24 cellular contexts compared by ENCODE assay signal in the genomic region with DNA sequence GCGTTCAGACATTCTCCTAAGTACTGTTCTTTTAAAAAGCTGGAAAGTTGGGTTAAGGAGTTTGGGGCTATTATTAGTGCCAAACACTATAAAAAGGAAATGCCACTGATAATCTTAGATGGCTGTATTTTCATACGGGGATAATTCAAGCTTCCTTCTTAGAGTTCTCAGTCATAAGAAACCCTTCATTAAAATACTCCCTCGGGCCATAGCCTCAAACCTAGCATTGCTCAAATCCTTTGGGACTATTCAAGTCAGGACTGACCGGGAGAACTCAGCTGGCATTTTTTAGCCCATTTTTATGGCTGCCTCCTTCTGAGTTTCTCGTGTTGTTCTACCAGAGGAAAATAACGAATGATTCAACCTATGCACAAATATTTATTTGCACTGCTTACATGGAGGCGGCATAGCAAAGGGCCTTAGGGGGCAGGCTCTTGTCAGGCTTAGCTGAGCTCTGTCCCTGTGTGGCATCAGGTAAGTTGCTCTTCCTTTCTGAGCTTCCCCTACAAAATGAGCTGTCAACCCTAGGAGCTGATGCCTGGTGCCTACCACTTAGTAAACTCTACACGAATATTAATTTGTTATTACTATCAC. TPM values are rescaled to one million over a fixed set of nuclear protein-coding genes. Genes with fewer than 3 reads are reported as not detected.
DNase-seq lines count a peak whose midpoint lies in the region; ATAC-seq and TF ChIP-seq lines count a peak whose summit lies in the region.
"Had no signal": no experiment of that assay in that cellular context is flagged by ENCODE, and none has a peak within 500 bp of the region (broad histone marks: within the 10 kb centered on the region; RNA-seq: fewer than 3 reads in every experiment).

No MANE protein-coding gene starts in this region.

- no peak overlapping the region for H3K18ac ChIP-seq in IMR-90 (ENCODE audit: low read depth, low read length)

- H3K9me3 Mint-ChIP-seq in activated CD4-positive, alpha-beta T cell treated with anti-CD3 and anti-CD28 coated beads, Interleukin-2, amount 10 ng/mL, durations not matched to agents 24 days and 14 days: no peaks in the 10 kb centered on the region
- H3K9me3 Mint-ChIP-seq in CD8-positive, alpha-beta memory T cell: no peaks in the 10 kb centered on the region
- no peaks in the 10 kb centered on the region for H3K9me3 Mint-ChIP-seq in activated CD8-positive, alpha-beta T cell treated with anti-CD3 and anti-CD28 coated beads, Interleukin-2, amount 10 ng/mL, durations not matched to agents 7 days and 5 days (ENCODE audit: insufficient read depth)
- H3K9me3 Mint-ChIP-seq: memory B cell, naive B cell had no signal

- H3K79me2 ChIP-seq in mammary epithelial cell (ENCODE audit: insufficient read depth, low read length) (no peaks in the 10 kb centered on the region), smooth muscle cell (ENCODE audit: low read depth) (no peaks in the 10 kb centered on the region)

- H2AFZ ChIP-seq in IMR-90 (replicated peaks; ENCODE audit: low read length, poor library complexity): no peak overlapping the region
- peak overlapping the region; percentile 27 for H2AFZ ChIP-seq in mammary epithelial cell (ENCODE audit: low read depth, low read length)
- no peak overlapping the region for H2AFZ ChIP-seq in smooth muscle cell (ENCODE audit: low read depth)

- peaks cover 70% of the 10 kb centered on the region for H3K4me1 Mint-ChIP-seq in activated CD4-positive, alpha-beta T cell treated with anti-CD3 and anti-CD28 coated beads, Interleukin-2, amount 10 ng/mL, durations not matched to agents 24 days and 14 days
- H3K4me1 Mint-ChIP-seq in CD8-positive, alpha-beta memory T cell: peaks cover 48 to 66% (median 58%) of the 10 kb centered on the region in 3 donors
- H3K4me1 Mint-ChIP-seq in activated CD8-positive, alpha-beta T cell treated with anti-CD3 and anti-CD28 coated beads, Interleukin-2, amount 10 ng/mL, durations not matched to agents 7 days and 5 days (ENCODE audit: low read depth): peaks cover 78% of the 10 kb centered on the region

- 0 out of 3 replicates have a peak overlapping the region, but pooled peaks have one; percentile 39 for H2BK15ac ChIP-seq in IMR-90 (ENCODE audit: low read depth, low read length)

- H3K9ac ChIP-seq in IMR-90 (ENCODE audit: low read depth, low read length) (no peak overlapping the region), mammary epithelial cell (ENCODE audit: insufficient read depth, low read length) (no peak overlapping the region), smooth muscle cell (ENCODE audit: low read depth) (no peak overlapping the region)

- H3K27me3 ChIP-seq in IMR-90 (ENCODE audit: control insufficient read depth, insufficient read depth, low read length) (no peaks in the 10 kb centered on the region), mammary epithelial cell (ENCODE audit: insufficient read depth, low read length) (no peaks in the 10 kb centered on the region), smooth muscle cell (ENCODE audit: low read depth) (no peaks in the 10 kb centered on the region), lower lobe of right lung (ENCODE audit: low read depth) (no peaks in the 10 kb centered on the region)
- H3K27me3 ChIP-seq in CD8-positive, alpha-beta memory T cell (ENCODE audit: insufficient read depth, low read length, poor library complexity, severe bottlenecking): no peaks in the 10 kb centered on the region
- H3K27me3 ChIP-seq: sigmoid colon, SJSA1, uterus had no signal

- H4K20me1 ChIP-seq in IMR-90 (ENCODE audit: insufficient read depth, low read length) (no peaks in the 10 kb centered on the region), mammary epithelial cell (ENCODE audit: insufficient read depth, low read length) (no peaks in the 10 kb centered on the region), smooth muscle cell (ENCODE audit: low read depth) (no peaks in the 10 kb centered on the region)

- H3K14ac ChIP-seq in IMR-90 (replicated peaks; ENCODE audit: low read depth, low read length): no peak overlapping the region

- 90% methylated on average over 4 of the region's 8 CpGs; no CpG with 5 or more reads in 1 of the 2 experiments for WGBS in IMR-90 (ENCODE audit: extremely low coverage in 2 of 2, insufficient read length in 1 of 2), 2 experiments
- WGBS in mammary epithelial cell (ENCODE audit: low coverage, missing lambda C conversion rate): 58% methylated on average over 7 of the region's 8 CpGs
- 68% methylated on average over 8 of the region's 8 CpGs for WGBS in smooth muscle cell (ENCODE audit: low lambda C conversion rate)

- TF ChIP-seq POLR2A in IMR-90 (IDR thresholded peaks at IDR 0.05; ENCODE audit: low read depth, low read length): no peak

- H3K36me3 Mint-ChIP-seq in activated CD4-positive, alpha-beta T cell treated with anti-CD3 and anti-CD28 coated beads, Interleukin-2, amount 10 ng/mL, durations not matched to agents 24 days and 14 days (ENCODE audit: low read depth): peaks cover 5% of the 10 kb centered on the region
- no peaks in the 10 kb centered on the region for H3K36me3 Mint-ChIP-seq in CD8-positive, alpha-beta memory T cell
- peaks cover 16% of the 10 kb centered on the region for H3K36me3 Mint-ChIP-seq in activated CD8-positive, alpha-beta T cell treated with anti-CD3 and anti-CD28 coated beads, Interleukin-2, amount 10 ng/mL, durations not matched to agents 7 days and 5 days (ENCODE audit: low read depth)
- H3K36me3 Mint-ChIP-seq: memory B cell, naive B cell had no signal

- TF ChIP-seq CTCF in IMR-90 (conservative IDR thresholded peaks at IDR 0.05; ENCODE audit: low read depth, low read length) (no peak), mammary epithelial cell (conservative IDR thresholded peaks at IDR 0.05 in 1 of 2, IDR thresholded peaks at IDR 0.05 in 1 of 2; ENCODE audit: extremely low read depth in 1 of 2, insufficient read depth in 1 of 2, low read depth in 1 of 2, low read length in 2 of 2) (no peak), smooth muscle cell (IDR thresholded peaks at IDR 0.05; ENCODE audit: borderline replicate concordance, insufficient read depth, poor library complexity, severe bottlenecking) (no peak), lower lobe of right lung (IDR thresholded peaks at IDR 0.05) (no peak)

- no peak for DNase-seq in activated CD4-positive, alpha-beta T cell treated with anti-CD3 and anti-CD28 coated beads, Interleukin-2, amount 10 ng/mL, durations not matched to agents 24 days and 14 days
- DNase-seq in activated CD4-positive, alpha-beta T cell treated with anti-CD3 and anti-CD28 coated beads for 4 hours: no peak
- DNase-seq in IMR-90: no peak
- no peak for DNase-seq in mammary epithelial cell
- DNase-seq in smooth muscle cell (lab: John Stamatoyannopoulos, UW; ENCODE audit: unreplicated experiment): no peak
- no peak for DNase-seq in CD8-positive, alpha-beta memory T cell
- no peak for DNase-seq in activated CD8-positive, alpha-beta T cell treated with anti-CD3 and anti-CD28 coated beads, Interleukin-2, amount 10 ng/mL, durations not matched to agents 7 days and 5 days
- DNase-seq in lower lobe of right lung: no peak
- DNase-seq: activated CD4-positive, alpha-beta T cell treated with anti-CD3 and anti-CD28 coated beads, Interleukin-2, amount 10 ng/mL, durations not matched to agents 7 days and 5 days; activated naive CD4-positive, alpha-beta T cell treated with Interleukin-2 at 50 U/mL for 16 hours; cortex of kidney; hippocampal formation; islet precursor cell; naive B cell; NCI-H82; posterior cingulate gyrus; sigmoid colon; stimulated activated CD4-positive, alpha-beta T cell treated with anti-CD3 and anti-CD28 coated beads, Interleukin-1b, Interleukin-23, amount 100 ng/mL, for 48 hours; uterus had no signal

- no peak overlapping the region for H4K91ac ChIP-seq in IMR-90 (ENCODE audit: insufficient read depth, low read depth, low read length)

- CTCF ChIA-PET in IMR-90 (lab: Yijun Ruan, JAX): interaction anchor here (1.0 kb wide), 1 partner anchor 11 kb away, joined by 3 read pairs; no protein-coding TSS in a partner anchor
- CTCF ChIA-PET in mammary epithelial cell (lab: Charles Lee; ENCODE audit: low non-redundant PET): no interaction called here
- CTCF ChIA-PET in CD8-positive, alpha-beta memory T cell (lab: Charles Lee): interaction anchor here (0.6 to 1.3 kb wide), 2 partner anchors 18 to 110 kb away, joined by 3 read pairs; no protein-coding TSS in a partner anchor
- CTCF ChIA-PET in activated CD8-positive, alpha-beta T cell treated with anti-CD3 and anti-CD28 coated beads, Interleukin-2, amount 10 ng/mL, durations not matched to agents 7 days and 5 days (lab: Charles Lee): interaction anchor here (0.9 to 2.0 kb wide), 2 partner anchors 9 to 12 kb away, joined by 3 to 14 read pairs; no protein-coding TSS in a partner anchor

- POLR2A ChIA-PET in IMR-90 (lab: Charles Lee; ENCODE audit: unreplicated experiment): interaction anchor here (0.5 kb wide), 1 partner anchor 36 kb away, joined by 7 read pairs; no protein-coding TSS in a partner anchor
- POLR2A ChIA-PET in CD8-positive, alpha-beta memory T cell (lab: Charles Lee): interaction anchor here (0.6 kb wide), 1 partner anchor 65 kb away, joined by 3 read pairs; no protein-coding TSS in a partner anchor
- POLR2A ChIA-PET in activated CD8-positive, alpha-beta T cell treated with anti-CD3 and anti-CD28 coated beads, Interleukin-2, amount 10 ng/mL, durations not matched to agents 7 days and 5 days (lab: Charles Lee): interaction anchor here (0.6 to 1.8 kb wide), 2 partner anchors 28 to 38 kb away, joined by 4 to 6 read pairs; no protein-coding TSS in a partner anchor

- no peak overlapping the region for H3K56ac ChIP-seq in IMR-90 (ENCODE audit: extremely low read depth, insufficient read depth, low read length)

- H3K27ac Mint-ChIP-seq in activated CD4-positive, alpha-beta T cell treated with anti-CD3 and anti-CD28 coated beads, Interleukin-2, amount 10 ng/mL, durations not matched to agents 24 days and 14 days: peak overlapping the region; percentile 71
- H3K27ac Mint-ChIP-seq in CD8-positive, alpha-beta memory T cell: peak overlapping the region in 2 of 8 donors; percentile 6 to 68
- no peak overlapping the region for H3K27ac Mint-ChIP-seq in activated CD8-positive, alpha-beta T cell treated with anti-CD3 and anti-CD28 coated beads, Interleukin-2, amount 10 ng/mL, durations not matched to agents 7 days and 5 days
- H3K27ac Mint-ChIP-seq: activated CD4-positive, alpha-beta T cell treated with anti-CD3 and anti-CD28 coated beads, Interleukin-2, amount 10 ng/mL, durations not matched to agents 7 days and 5 days; memory B cell had no signal

- H3K4me2 ChIP-seq in IMR-90 (ENCODE audit: low read depth, low read length) (no peak overlapping the region), mammary epithelial cell (ENCODE audit: insufficient read depth, low read depth, low read length) (no peak overlapping the region), smooth muscle cell (no peak overlapping the region)

- H3K27ac ChIP-seq in IMR-90 (ENCODE audit: insufficient read depth, low read length) (no peak overlapping the region), mammary epithelial cell (ENCODE audit: insufficient read depth, low read depth, low read length) (peak overlapping the region; percentile 98), smooth muscle cell (ENCODE audit: low read depth) (peak overlapping the region; percentile 94), lower lobe of right lung (no peak overlapping the region)
- H3K27ac ChIP-seq in CD8-positive, alpha-beta memory T cell (ENCODE audit: low read depth, low read length): no peak overlapping the region
- H3K27ac ChIP-seq: C4-2B, HL-60, sigmoid colon, SJSA1 had no signal

- H3K27me3 Mint-ChIP-seq in activated CD4-positive, alpha-beta T cell treated with anti-CD3 and anti-CD28 coated beads, Interleukin-2, amount 10 ng/mL, durations not matched to agents 24 days and 14 days: no peaks in the 10 kb centered on the region
- H3K27me3 Mint-ChIP-seq in CD8-positive, alpha-beta memory T cell: peaks cover 0 to 1% of the 10 kb centered on the region in 2 donors
- H3K27me3 Mint-ChIP-seq in activated CD8-positive, alpha-beta T cell treated with anti-CD3 and anti-CD28 coated beads, Interleukin-2, amount 10 ng/mL, durations not matched to agents 7 days and 5 days (ENCODE audit: low read depth): no peaks in the 10 kb centered on the region
- H3K27me3 Mint-ChIP-seq: activated CD4-positive, alpha-beta T cell treated with anti-CD3 and anti-CD28 coated beads, Interleukin-2, amount 10 ng/mL, durations not matched to agents 7 days and 5 days; memory B cell; naive B cell had no signal

- H3K4me3 Mint-ChIP-seq in activated CD4-positive, alpha-beta T cell treated with anti-CD3 and anti-CD28 coated beads, Interleukin-2, amount 10 ng/mL, durations not matched to agents 24 days and 14 days: no peak overlapping the region
- H3K4me3 Mint-ChIP-seq in CD8-positive, alpha-beta memory T cell: no peak overlapping the region
- H3K4me3 Mint-ChIP-seq in activated CD8-positive, alpha-beta T cell treated with anti-CD3 and anti-CD28 coated beads, Interleukin-2, amount 10 ng/mL, durations not matched to agents 7 days and 5 days: no peak overlapping the region
- H3K4me3 Mint-ChIP-seq: activated CD4-positive, alpha-beta T cell treated with anti-CD3 and anti-CD28 coated beads, Interleukin-2, amount 10 ng/mL, durations not matched to agents 7 days and 5 days; memory B cell had no signal

- no peaks in the 10 kb centered on the region for H3F3A ChIP-seq in smooth muscle cell (ENCODE audit: low read depth)

- H3K79me1 ChIP-seq in IMR-90 (ENCODE audit: low read depth in 1 of 2, low read length in 2 of 2): no peaks in the 10 kb centered on the region; a peak in 1 of 4 replicates

- H2BK120ac ChIP-seq in IMR-90 (ENCODE audit: low read depth, low read length): peak overlapping the region; percentile 20; the same call in 1 of the 2 replicates

- dilution Hi-C loops in IMR-90 (cut with HindIII; ENCODE audit: low sequenced_read_pairs, unreplicated experiment) (no loop called here), mammary epithelial cell (cut with HindIII; ENCODE audit: low sequenced_read_pairs) (no loop called here)

- peaks cover 12% of the 10 kb centered on the region for H3K9me1 ChIP-seq in IMR-90 (ENCODE audit: insufficient read depth, low read length)

- H2AK5ac ChIP-seq in IMR-90 (ENCODE audit: low read depth, low read length): 0 out of 2 replicates have a peak overlapping the region, but pooled peaks have one; percentile 24

- no peak overlapping the region for H4K5ac ChIP-seq in IMR-90 (ENCODE audit: low read depth, low read length)

- H3K36me3 ChIP-seq in IMR-90 (ENCODE audit: control insufficient read depth, insufficient read depth, low read length) (no peaks in the 10 kb centered on the region), mammary epithelial cell (ENCODE audit: insufficient read depth, low read length) (no peaks in the 10 kb centered on the region), smooth muscle cell (ENCODE audit: low read depth) (no peaks in the 10 kb centered on the region), lower lobe of right lung (no peaks in the 10 kb centered on the region)
- H3K36me3 ChIP-seq in CD8-positive, alpha-beta memory T cell (ENCODE audit: insufficient read depth, low read length): no peaks in the 10 kb centered on the region
- H3K36me3 ChIP-seq: HAP-1, sigmoid colon, SJSA1, uterus had no signal

- no peak overlapping the region for H3K4me3 ChIP-seq in IMR-90 (ENCODE audit: insufficient read depth, low read depth, low read length)
- no peak overlapping the region for H3K4me3 ChIP-seq in mammary epithelial cell (replicated peaks in 1 of 3; ENCODE audit: insufficient read depth in 1 of 3, low read depth in 2 of 3, low read length in 3 of 3)
- H3K4me3 ChIP-seq in smooth muscle cell: no peak overlapping the region
- H3K4me3 ChIP-seq in CD8-positive, alpha-beta memory T cell (ENCODE audit: low read length): no peak overlapping the region
- no peak overlapping the region for H3K4me3 ChIP-seq in lower lobe of right lung
- H3K4me3 ChIP-seq: HAP-1, sigmoid colon, SJSA1, uterus had no signal

- 0 out of 2 replicates have a peak overlapping the region, but pooled peaks have one; percentile 35 for H2BK20ac ChIP-seq in IMR-90 (ENCODE audit: low read depth, low read length)

- H3K9me3 ChIP-seq in IMR-90 (ENCODE audit: control insufficient read depth, insufficient read depth, low read length) (no peaks in the 10 kb centered on the region), mammary epithelial cell (replicated peaks; ENCODE audit: insufficient read depth, low read length) (no peaks in the 10 kb centered on the region), smooth muscle cell (replicated peaks; ENCODE audit: low read depth) (no peaks in the 10 kb centered on the region), lower lobe of right lung (no peaks in the 10 kb centered on the region)
- H3K9me3 ChIP-seq in CD8-positive, alpha-beta memory T cell (ENCODE audit: low read length): no peaks in the 10 kb centered on the region
- H3K9me3 ChIP-seq: HAP-1, sigmoid colon, SJSA1, uterus had no signal

- H3K4me1 ChIP-seq in IMR-90 (ENCODE audit: control insufficient read depth, insufficient read depth, low read length): peaks cover 10% of the 10 kb centered on the region
- H3K4me1 ChIP-seq in mammary epithelial cell (ENCODE audit: insufficient read depth, low read length): peaks cover 66% of the 10 kb centered on the region
- H3K4me1 ChIP-seq in smooth muscle cell (ENCODE audit: low read depth): peaks cover 3% of the 10 kb centered on the region
- peaks cover 48% of the 10 kb centered on the region for H3K4me1 ChIP-seq in CD8-positive, alpha-beta memory T cell (ENCODE audit: insufficient read depth, low read length)
- H3K4me1 ChIP-seq in lower lobe of right lung: no peaks in the 10 kb centered on the region
- H3K4me1 ChIP-seq: HAP-1, uterus had no signal

- no peak for TF ChIP-seq RAD21 in IMR-90 (IDR thresholded peaks at IDR 0.05; ENCODE audit: low read length)

- in situ Hi-C loops in IMR-90 (cut with MboI; ENCODE audit: low sequenced_read_pairs): no loop called here
- in situ Hi-C loops in mammary epithelial cell (cut with MboI; ENCODE audit: low sequenced_read_pairs in 2 of 2): no loop called here

- no peak overlapping the region for H2AK9ac ChIP-seq in IMR-90 (replicated peaks; ENCODE audit: low read depth, low read length, poor library complexity)

- intact Hi-C loops in activated CD4-positive, alpha-beta T cell treated with anti-CD3 and anti-CD28 coated beads, Interleukin-2, amount 10 ng/mL, durations not matched to agents 24 days and 14 days (cut with micrococcal nuclease): loop anchor here (10.0 kb wide), 2 partner anchors 384 to 434 kb away; no protein-coding TSS in a partner anchor
- intact Hi-C loops in IMR-90 (cut with micrococcal nuclease) (no loop called here), mammary epithelial cell (cut with micrococcal nuclease) (no loop called here), lower lobe of right lung (cut with DNase I) (no loop called here)

- H4K8ac ChIP-seq in IMR-90 (ENCODE audit: low read depth in 2 of 2, low read length in 2 of 2): no peak overlapping the region

- no peak overlapping the region for H2BK5ac ChIP-seq in IMR-90 (ENCODE audit: low read depth, low read length, poor library complexity, severe bottlenecking)

- ATAC-seq in IMR-90 (ENCODE audit: low read depth) (no peak), lower lobe of right lung (no peak)
- ATAC-seq in activated CD8-positive, alpha-beta T cell treated with anti-CD3 and anti-CD28 coated beads, Interleukin-2, amount 10 ng/mL, durations not matched to agents 7 days and 5 days: no peak

- H3K23ac ChIP-seq in IMR-90 (ENCODE audit: low read depth, low read length): no peak overlapping the region

- BruUV-seq in IMR-90 (replicated peaks; lab: Mats Ljungman, UMichigan) (no TSS peak), mammary epithelial cell (replicated peaks; lab: Mats Ljungman, UMichigan) (no TSS peak)

- peak overlapping the region; percentile 1; the same call in 1 of the 2 replicates for H3K4ac ChIP-seq in IMR-90 (ENCODE audit: low read depth, low read length)

RNA-seq across cellular contexts. Expression of gene ADAM19, which starts 33.5 kb away (rescaled TPM):
- 232 TPM in 2 replicates for total RNA-seq in activated CD4-positive, alpha-beta T cell treated with anti-CD3 and anti-CD28 coated beads, Interleukin-2, amount 10 ng/mL, durations not matched to agents 24 days and 14 days
- 35.5 and 38.3 TPM in 2 replicates for total RNA-seq in IMR-90 (2012; rRNA removed)
- 47.8 and 49.2 TPM in 2 replicates for polyA plus RNA-seq in IMR-90 (2012; rRNA removed)
- 25.7 and 37.1 TPM in 2 replicates for polyA plus RNA-seq in IMR-90 (2012; cell fraction: cytosol; rRNA removed)
- 70.4 and 79.6 TPM in 2 replicates for polyA plus RNA-seq in IMR-90 (2012; cell fraction: nucleus; rRNA removed; ENCODE audit: low replicate concordance)
- 1 to 10 TPM; 1.0 to 4.5 TPM for total RNA-seq in mammary epithelial cell
- polyA plus RNA-seq in mammary epithelial cell: 32.3 TPM
- 96.8 TPM for polyA minus RNA-seq in mammary epithelial cell
- 112 and 117 TPM in 2 replicates for total RNA-seq in smooth muscle cell
- 62.2 and 62.6 TPM in 2 replicates for polyA plus RNA-seq in smooth muscle cell
- 10 to 100 TPM; 26.5 to 26.8 TPM for total RNA-seq in CD8-positive, alpha-beta memory T cell
- polyA plus RNA-seq in CD8-positive, alpha-beta memory T cell: 4.1 TPM
- 10 to 100 TPM; 77.7 to 80.6 TPM for total RNA-seq in activated CD8-positive, alpha-beta T cell treated with anti-CD3 and anti-CD28 coated beads, Interleukin-2, amount 10 ng/mL, durations not matched to agents 7 days and 5 days
- total RNA-seq in lower lobe of right lung: 12.0 TPM

RNA-seq across cellular contexts. Expression of gene SOX30, which starts 43.2 kb away (rescaled TPM):
- total RNA-seq in activated CD4-positive, alpha-beta T cell treated with anti-CD3 and anti-CD28 coated beads, Interleukin-2, amount 10 ng/mL, durations not matched to agents 24 days and 14 days: 0.19 TPM in 1 of 2 replicates, not detected in the other
- total RNA-seq in IMR-90 (2012; rRNA removed) (not detected in 2 replicates), mammary epithelial cell (not detected), smooth muscle cell (1.5 TPM in 1 of 2 replicates, not detected in the other), lower lobe of right lung (not detected)
- polyA plus RNA-seq in IMR-90 (2012; rRNA removed) (not detected in 2 replicates), mammary epithelial cell (0.02 TPM), smooth muscle cell (0.38 TPM in 1 of 2 replicates, not detected in the other)
- polyA plus RNA-seq in IMR-90 (2012; cell fraction: cytosol; rRNA removed): 0.02 and 0.04 TPM in 2 replicates
- 0.06 TPM in 1 of 2 replicates, not detected in the other for polyA plus RNA-seq in IMR-90 (2012; cell fraction: nucleus; rRNA removed; ENCODE audit: low replicate concordance)
- polyA minus RNA-seq in mammary epithelial cell: not detected
- total RNA-seq in CD8-positive, alpha-beta memory T cell: under 1 TPM; 0.09 to 0.11 TPM
- 0.28 TPM for polyA plus RNA-seq in CD8-positive, alpha-beta memory T cell
- total RNA-seq in activated CD8-positive, alpha-beta T cell treated with anti-CD3 and anti-CD28 coated beads, Interleukin-2, amount 10 ng/mL, durations not matched to agents 7 days and 5 days: under 1 TPM; 0.10 to 0.11 TPM
- total RNA-seq: uterus had no signal

Comparison
In these comparisons a context has a peak if more than half of its experiments do, and no peak if none do; other contexts are left out.
1. H3K27ac ChIP-seq: peak in mammary epithelial cell (single experiment) and smooth muscle cell (single experiment); none in IMR-90 (single experiment), CD8-positive, alpha-beta memory T cell (single experiment) and lower lobe of right lung (single experiment).